ENCODE assay signal across 18 cellular contexts in genomic region chr10:88494537-88494936, GRCh38.
A peak's percentile ranks its signal among the peaks of the same experiment; 100 is the strongest.
DNase-seq lines count a peak whose midpoint lies in the region; ATAC-seq and TF ChIP-seq lines count a peak whose summit lies in the region.
"Had no signal": no experiment of that assay in that cellular context is flagged by ENCODE, and none has a peak within 500 bp of the region (broad histone marks: within the 10 kb centered on the region; RNA-seq: fewer than 3 reads in every experiment).

No MANE protein-coding gene starts in this region.

- no peak for DNase-seq in IMR-90
- DNase-seq in left lobe of liver (ENCODE audit: low spot score) = no peak
- no peak for DNase-seq in tibial artery
- no peak for DNase-seq in mesothelial cell of epicardium (ENCODE audit: low spot score in 2 of 2, unreplicated experiment in 2 of 2)
- DNase-seq in glomerular visceral epithelial cell (ENCODE audit: extremely low spot score) = no peak
- DNase-seq: 8988T; ACHN; BE2C; Caco-2; Calu3; CD4-positive, alpha-beta T cell; CD8-positive, alpha-beta T cell; DMS79 treated with DMSO at 0.1 percent for 48 hours; GF-D8 had no signal

- no peaks in the 10 kb centered on the region for H4K20me1 ChIP-seq in BLaER1 treated with 17β-estradiol and CSF1 and Interleukin-3, amounts not matched to agents 10 nM and 100 nM
- no peaks in the 10 kb centered on the region for H4K20me1 ChIP-seq in IMR-90 (ENCODE audit: insufficient read depth, low read length)
- H4K20me1 ChIP-seq: BLaER1 had no signal

- no peak overlapping the region for H3K4ac ChIP-seq in IMR-90 (ENCODE audit: low read depth, low read length)

- no peak overlapping the region for H3K4me3 ChIP-seq in BLaER1 treated with 17β-estradiol and CSF1 and Interleukin-3, amounts not matched to agents 10 nM and 100 nM
- H3K4me3 ChIP-seq in IMR-90 (ENCODE audit: insufficient read depth, low read depth, low read length) (no peak overlapping the region), neutrophil (ENCODE audit: low read depth in 1 of 2, low read length in 1 of 2) (no peak overlapping the region), tibial artery (no peak overlapping the region)
- H3K4me3 ChIP-seq: BLaER1 had no signal

- H3K9me3 Mint-ChIP-seq in mesothelial cell of epicardium = no peaks in the 10 kb centered on the region
- H3K9me3 Mint-ChIP-seq: CD4-positive, alpha-beta T cell; CD8-positive, alpha-beta T cell had no signal

- no peaks in the 10 kb centered on the region for H3K27me3 ChIP-seq in BLaER1 treated with 17β-estradiol and CSF1 and Interleukin-3, amounts not matched to agents 10 nM and 100 nM
- H3K27me3 ChIP-seq in IMR-90 (ENCODE audit: control insufficient read depth, insufficient read depth, low read length) (no peaks in the 10 kb centered on the region; the same call in 1 of the 2 replicates), neutrophil (no peaks in the 10 kb centered on the region), tibial artery (no peaks in the 10 kb centered on the region)
- H3K27me3 ChIP-seq: BE2C, BLaER1 had no signal

- no peaks in the 10 kb centered on the region for H3K9me3 ChIP-seq in BLaER1 treated with 17β-estradiol and CSF1 and Interleukin-3, amounts not matched to agents 10 nM and 100 nM (replicated peaks in 1 of 11)
- H3K9me3 ChIP-seq in IMR-90 (ENCODE audit: control insufficient read depth, insufficient read depth, low read length) (no peaks in the 10 kb centered on the region), neutrophil (no peaks in the 10 kb centered on the region), tibial artery (no peaks in the 10 kb centered on the region)
- H3K9me3 ChIP-seq: BE2C, BLaER1 had no signal

- no peak overlapping the region for H2BK20ac ChIP-seq in IMR-90 (ENCODE audit: low read depth, low read length)

- H3K27ac ChIP-seq in BLaER1 treated with 17β-estradiol and CSF1 and Interleukin-3, amounts not matched to agents 10 nM and 100 nM = no peak overlapping the region
- H3K27ac ChIP-seq in IMR-90 (ENCODE audit: insufficient read depth, low read length) = no peak overlapping the region
- peak overlapping the region; percentile 35 for H3K27ac ChIP-seq in neutrophil
- H3K27ac ChIP-seq in tibial artery = no peak overlapping the region
- H3K27ac ChIP-seq: BLaER1, C4-2B had no signal

- no peak overlapping the region for H2BK5ac ChIP-seq in IMR-90 (ENCODE audit: low read depth, low read length, poor library complexity, severe bottlenecking)

- no peak overlapping the region for H3K27ac Mint-ChIP-seq in mesothelial cell of epicardium
- H3K27ac Mint-ChIP-seq: CD4-positive, alpha-beta T cell; CD8-positive, alpha-beta T cell had no signal

- H3K9ac ChIP-seq in BLaER1 treated with 17β-estradiol and CSF1 and Interleukin-3, amounts not matched to agents 10 nM and 100 nM = no peak overlapping the region
- H3K9ac ChIP-seq in IMR-90 (ENCODE audit: low read depth, low read length) = no peak overlapping the region
- H3K9ac ChIP-seq: BLaER1 had no signal

- no peak overlapping the region for H2BK15ac ChIP-seq in IMR-90 (ENCODE audit: low read depth, low read length)

- no peaks in the 10 kb centered on the region for H3K27me3 Mint-ChIP-seq in mesothelial cell of epicardium (ENCODE audit: low read depth)
- H3K27me3 Mint-ChIP-seq: CD4-positive, alpha-beta T cell had no signal

- no peaks in the 10 kb centered on the region for H3K36me3 ChIP-seq in BLaER1 treated with 17β-estradiol and CSF1 and Interleukin-3, amounts not matched to agents 10 nM and 100 nM
- H3K36me3 ChIP-seq in IMR-90 (ENCODE audit: control insufficient read depth, insufficient read depth, low read length) = no peaks in the 10 kb centered on the region
- H3K36me3 ChIP-seq in neutrophil = no peaks in the 10 kb centered on the region
- H3K36me3 ChIP-seq in tibial artery = no peaks in the 10 kb centered on the region
- H3K36me3 ChIP-seq: BE2C, BLaER1 had no signal

- no peak overlapping the region for H2AK5ac ChIP-seq in IMR-90 (ENCODE audit: low read depth, low read length)

- POLR2A ChIA-PET in IMR-90 (lab: Charles Lee; ENCODE audit: unreplicated experiment) = no interaction called here

- H2AK9ac ChIP-seq in IMR-90 (replicated peaks; ENCODE audit: low read depth, low read length, poor library complexity) = no peak overlapping the region

- H3K18ac ChIP-seq in IMR-90 (ENCODE audit: low read depth, low read length) = peak overlapping the region; percentile 69

- ATAC-seq in IMR-90 (ENCODE audit: low read depth) (no peak), left lobe of liver (peak; percentile 95)
- ATAC-seq: CD8-positive, alpha-beta T cell had no signal

- TF ChIP-seq CTCF in IMR-90 (conservative IDR thresholded peaks at IDR 0.05; ENCODE audit: low read depth, low read length) = no peak
- no peak for TF ChIP-seq CTCF in neutrophil (IDR thresholded peaks at IDR 0.05)
- TF ChIP-seq CTCF in tibial artery (IDR thresholded peaks at IDR 0.05) = no peak
- TF ChIP-seq CTCF in mesothelial cell of epicardium (IDR thresholded peaks at IDR 0.05; ENCODE audit: unreplicated experiment) = no peak

- H2BK120ac ChIP-seq in IMR-90 (ENCODE audit: low read depth, low read length) = no peak overlapping the region

- in situ Hi-C loops in IMR-90 (cut with MboI; ENCODE audit: low sequenced_read_pairs) = no loop called here

- H3K79me1 ChIP-seq in IMR-90 (ENCODE audit: low read depth in 1 of 2, low read length in 2 of 2) = no peaks in the 10 kb centered on the region

- H3K9me1 ChIP-seq in IMR-90 (ENCODE audit: insufficient read depth, low read length) = no peaks in the 10 kb centered on the region

- intact Hi-C loops in IMR-90 (cut with micrococcal nuclease) (no loop called here), tibial artery (cut with DNase I; ENCODE audit: low total_unique reads) (no loop called here)

- H3K56ac ChIP-seq in IMR-90 (ENCODE audit: extremely low read depth, insufficient read depth, low read length) = no peak overlapping the region

- no peak overlapping the region for H3K4me3 Mint-ChIP-seq in mesothelial cell of epicardium
- H3K4me3 Mint-ChIP-seq: CD4-positive, alpha-beta T cell; CD8-positive, alpha-beta T cell had no signal

- no peak overlapping the region for H4K8ac ChIP-seq in IMR-90 (ENCODE audit: low read depth in 2 of 2, low read length in 2 of 2)

- no peak overlapping the region; the same call in 1 of the 2 replicates for H4K5ac ChIP-seq in IMR-90 (ENCODE audit: low read depth, low read length)

- H4K91ac ChIP-seq in IMR-90 (ENCODE audit: insufficient read depth, low read depth, low read length) = no peak overlapping the region

- H3K23ac ChIP-seq in IMR-90 (ENCODE audit: low read depth, low read length) = no peak overlapping the region

- peaks cover 17 to 54% (median 39%) of the 10 kb centered on the region in 10 experiments for H3K4me1 ChIP-seq in BLaER1 treated with 17β-estradiol and CSF1 and Interleukin-3, amounts not matched to agents 10 nM and 100 nM
- H3K4me1 ChIP-seq in IMR-90 (ENCODE audit: control insufficient read depth, insufficient read depth, low read length) (no peaks in the 10 kb centered on the region), neutrophil (ENCODE audit: control insufficient read depth in 1 of 2, insufficient read depth in 1 of 2, low read depth in 1 of 2, low read length in 1 of 2) (peaks cover 36 to 47% of the 10 kb centered on the region in 2 experiments), tibial artery (peaks cover 0 to 9% (median 0%) of the 10 kb centered on the region in 4 donors)
- H3K4me1 ChIP-seq: Caco-2 had no signal

- dilution Hi-C loops in IMR-90 (cut with HindIII; ENCODE audit: low sequenced_read_pairs, unreplicated experiment) = no loop called here

- H2AFZ ChIP-seq in IMR-90 (replicated peaks; ENCODE audit: low read length, poor library complexity) = no peak overlapping the region

- CTCF ChIA-PET in IMR-90 (lab: Yijun Ruan, JAX) = no interaction called here

- no peak overlapping the region for H3K14ac ChIP-seq in IMR-90 (replicated peaks; ENCODE audit: low read depth, low read length)

- no peak for TF ChIP-seq POLR2A in IMR-90 (IDR thresholded peaks at IDR 0.05; ENCODE audit: low read depth, low read length)

- peaks cover 55% of the 10 kb centered on the region for H3K4me1 Mint-ChIP-seq in mesothelial cell of epicardium

- no peak for TF ChIP-seq RAD21 in IMR-90 (IDR thresholded peaks at IDR 0.05; ENCODE audit: low read length)

- no TSS peak for BruUV-seq in IMR-90 (replicated peaks; lab: Mats Ljungman, UMichigan)

- H3K4me2 ChIP-seq in BLaER1 treated with 17β-estradiol and CSF1 and Interleukin-3, amounts not matched to agents 10 nM and 100 nM = peak overlapping the region in 7 of 11 experiments; percentile 2 to 46 (median 31); a peak in 8 of 22 replicates
- H3K4me2 ChIP-seq in IMR-90 (ENCODE audit: low read depth, low read length) = no peak overlapping the region
- H3K4me2 ChIP-seq: BLaER1 had no signal

- no peaks in the 10 kb centered on the region for H3K36me3 Mint-ChIP-seq in mesothelial cell of epicardium
- H3K36me3 Mint-ChIP-seq: CD8-positive, alpha-beta T cell had no signal

TF ChIP-seq in IMR-90, 13 proteins besides CTCF, POLR2A, EP300 and RAD21 (continues in another document):
- TF ChIP-seq BHLHE40 (IDR thresholded peaks at IDR 0.05; ENCODE audit: low read depth, low read length) = no peak
- no peak for TF ChIP-seq MAFK (IDR thresholded peaks at IDR 0.05; ENCODE audit: low read depth, low read length)
- no peak for TF ChIP-seq MAZ (IDR thresholded peaks at IDR 0.05; ENCODE audit: borderline replicate concordance, low read depth, low read length)
- TF ChIP-seq SMC3 (IDR thresholded peaks at IDR 0.05; ENCODE audit: low read depth, low read length) = no peak
- no peak for TF ChIP-seq FOS (IDR thresholded peaks at IDR 0.05; ENCODE audit: low read depth, low read length)
- no peak for TF ChIP-seq RCOR1 (IDR thresholded peaks at IDR 0.05; ENCODE audit: insufficient replicate concordance, low read length)
- no peak for TF ChIP-seq CHD1 (IDR thresholded peaks at IDR 0.05; ENCODE audit: low read depth, low read length)
- TF ChIP-seq ELK1 (IDR thresholded peaks at IDR 0.05; ENCODE audit: borderline replicate concordance, low read depth, low read length) = no peak
- TF ChIP-seq USF2 (IDR thresholded peaks at IDR 0.05; ENCODE audit: low read depth, low read length) = no peak
